ENCODE assay signal across 12 cellular contexts in genomic region chr3:60610441-60611112, GRCh38.
DNase-seq lines count a peak whose midpoint lies in the region; ATAC-seq, FAIRE-seq and TF ChIP-seq lines count a peak whose summit lies in the region.
"Had no signal": no experiment of that assay in that cellular context is flagged by ENCODE, and none has a peak within 500 bp of the region (broad histone marks: within the 10 kb centered on the region; RNA-seq: fewer than 3 reads in every experiment).

No MANE protein-coding gene starts in this region.

- no peak for FAIRE-seq in pancreas (lab: Jason Lieb, UNC)

- peak; percentile 97 for DNase-seq in AG10803 (ENCODE audit: low read depth)
- peak; percentile 80 for DNase-seq in NCI-H69 (lab: John Stamatoyannopoulos, UW)
- DNase-seq in fibroblast of peridontal ligament (ENCODE audit: extremely low read depth), result peak; percentile 7
- peak in 4 of 6 donors; percentile 3 to 25 (median 16) for DNase-seq in pancreas
- no peak for DNase-seq in stimulated activated CD4-positive, alpha-beta T cell treated with anti-CD3 and anti-CD28 coated beads, Interleukin-4, amount 100 ng/mL, for 4 hours
- no peak for DNase-seq in AG08396 (ENCODE audit: low spot score)
- DNase-seq in NCI-H1417 treated with DMSO at 0.1 percent for 48 hours (lab: John Stamatoyannopoulos, UW), result no peak
- no peak for DNase-seq in NCI-H187 treated with DMSO at 0.1 percent for 48 hours (lab: John Stamatoyannopoulos, UW)
- DNase-seq: CD4-positive, alpha-beta memory T cell; dorsolateral prefrontal cortex; NCI-H2081 had no signal

- no peaks in the 10 kb centered on the region for H3K4me1 ChIP-seq in pancreas

- ATAC-seq in pancreas, result peak in 3 of 4 donors; percentile 29 to 85 (median 72)

- no peaks in the 10 kb centered on the region for H3K36me3 ChIP-seq in pancreas

- H3K9me3 ChIP-seq in pancreas, result no peaks in the 10 kb centered on the region

- H3K27ac ChIP-seq in pancreas, result no peak overlapping the region
- H3K27ac ChIP-seq: dorsolateral prefrontal cortex, VCaP had no signal

- intact Hi-C loops in pancreas (cut with DNase I), result no loop called here

- no peaks in the 10 kb centered on the region for H3K27me3 ChIP-seq in pancreas
- H3K27me3 ChIP-seq: dorsolateral prefrontal cortex had no signal

- TF ChIP-seq CTCF in AG10803 (conservative IDR thresholded peaks at IDR 0.05; ENCODE audit: low read length) (no peak), pancreas (IDR thresholded peaks at IDR 0.05) (no peak)

- H3K4me3 ChIP-seq in AG10803 (ENCODE audit: low read length) (no peak overlapping the region), pancreas (no peak overlapping the region)
- H3K4me3 ChIP-seq: dorsolateral prefrontal cortex had no signal

- WGBS in pancreas, 2 donors, result 89 to 90% methylated on average over 7 of the region's 7 CpGs

Comparison
In these comparisons a context has a peak if more than half of its experiments do, and no peak if none do; other contexts are left out.
1. DNase-seq: peak in AG10803 (single experiment), NCI-H69 (single experiment), fibroblast of peridontal ligament (single experiment) and pancreas (4 of 6); none in stimulated activated CD4-positive, alpha-beta T cell treated with anti-CD3 and anti-CD28 coated beads, Interleukin-4, amount 100 ng/mL, for 4 hours (0 of 2), AG08396 (single experiment), NCI-H1417 treated with DMSO at 0.1 percent for 48 hours (single experiment) and NCI-H187 treated with DMSO at 0.1 percent for 48 hours (single experiment).